In the genomic region with DNA sequence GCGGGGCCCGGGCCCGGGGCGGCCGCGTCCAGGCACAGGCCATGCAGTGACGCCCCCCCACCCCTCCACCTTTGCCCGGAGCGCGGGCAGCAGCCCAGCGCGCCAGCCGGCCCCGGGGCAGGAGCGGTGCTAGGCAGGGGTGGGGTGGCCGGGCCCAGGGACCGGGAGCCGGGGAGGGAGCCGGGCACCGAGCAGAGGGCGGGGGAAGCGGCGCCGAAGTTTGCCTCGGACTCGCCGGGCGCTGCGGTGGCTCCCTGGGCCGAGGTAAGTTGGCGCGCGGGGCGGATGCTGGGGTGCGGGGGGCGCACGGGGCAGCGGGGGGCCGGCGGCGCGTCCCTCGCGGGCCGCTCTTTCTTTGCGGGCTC, we compare ENCODE assay signal across 8 cellular contexts. TPM values are rescaled to one million over a fixed set of nuclear protein-coding genes. Genes with fewer than 3 reads are reported as not detected.
DNase-seq lines count a peak whose midpoint lies in the region; ATAC-seq and TF ChIP-seq lines count a peak whose summit lies in the region.

No MANE protein-coding gene starts in this region.

- peaks cover 16% of the 10 kb centered on the region for H3K36me3 ChIP-seq in mesodermal cell (ENCODE audit: control insufficient read depth, insufficient read depth, low read length)

- in situ Hi-C loops in KBM-7 (cut with MboI; ENCODE audit: low pct_unique_long_range_greater_than_20kb, low sequenced_read_pairs) = no loop called here

- H3K4me3 ChIP-seq in choroid plexus epithelial cell (ENCODE audit: low read depth, low read length) = peak overlapping the region; percentile 70
- peak overlapping the region; percentile 60 for H3K4me3 ChIP-seq in mesodermal cell (ENCODE audit: extremely low read depth, insufficient read depth, low read length, poor library complexity, severe bottlenecking)

- H3K9me3 ChIP-seq in mesodermal cell (ENCODE audit: control insufficient read depth, low read length) = no peaks in the 10 kb centered on the region

- peaks cover 21% of the 10 kb centered on the region for H3K4me1 ChIP-seq in mesodermal cell (ENCODE audit: control insufficient read depth, insufficient read depth, low read length, poor library complexity, severe bottlenecking)

- ATAC-seq in HG03159 (IDR thresholded peaks at IDR 0.05; ENCODE audit: unreplicated experiment) (peak; percentile 25), HG03520 (IDR thresholded peaks at IDR 0.05; ENCODE audit: unreplicated experiment) (no peak)

- 0% methylated on average over 14 to 22 of the region's 46 CpGs for WGBS in mesodermal cell (ENCODE audit: insufficient coverage in 2 of 2), 2 experiments

- TF ChIP-seq CTCF in choroid plexus epithelial cell (conservative IDR thresholded peaks at IDR 0.05; ENCODE audit: low read depth, low read length) = no peak

- H3K27ac ChIP-seq in mesodermal cell (ENCODE audit: low read depth, low read length, severe bottlenecking) = peak overlapping the region; percentile 98

- DNase-seq in activated T-cell treated with anti-CD3 and anti-CD28 coated beads for 48 hours (ENCODE audit: low read depth) = peak; percentile 15
- DNase-seq in activated T-cell treated with anti-CD3 and anti-CD28 coated beads for 4 hours = no peak
- peak; percentile 22 for DNase-seq in choroid plexus epithelial cell (ENCODE audit: low read depth)
- no peak for DNase-seq in KBM-7
- no peak for DNase-seq in effector CD4-positive, alpha-beta T cell

RNA-seq across cellular contexts. Expression of gene TEAD1, which starts 0.3 kb away (rescaled TPM):
- polyA plus RNA-seq in mesodermal cell (2013, experiment 1 of 2) = 136 TPM
- polyA plus RNA-seq in mesodermal cell (2013, experiment 2 of 2) = 133 TPM

Comparison
In these comparisons a context has a peak if more than half of its experiments do, and no peak if none do; other contexts are left out.
1. DNase-seq: peak in activated T-cell treated with anti-CD3 and anti-CD28 coated beads for 48 hours (single experiment) and choroid plexus epithelial cell (single experiment); none in activated T-cell treated with anti-CD3 and anti-CD28 coated beads for 4 hours (single experiment), KBM-7 (single experiment) and effector CD4-positive, alpha-beta T cell (single experiment).